ENCODE assay signal across 8 cellular contexts in the genomic region with DNA sequence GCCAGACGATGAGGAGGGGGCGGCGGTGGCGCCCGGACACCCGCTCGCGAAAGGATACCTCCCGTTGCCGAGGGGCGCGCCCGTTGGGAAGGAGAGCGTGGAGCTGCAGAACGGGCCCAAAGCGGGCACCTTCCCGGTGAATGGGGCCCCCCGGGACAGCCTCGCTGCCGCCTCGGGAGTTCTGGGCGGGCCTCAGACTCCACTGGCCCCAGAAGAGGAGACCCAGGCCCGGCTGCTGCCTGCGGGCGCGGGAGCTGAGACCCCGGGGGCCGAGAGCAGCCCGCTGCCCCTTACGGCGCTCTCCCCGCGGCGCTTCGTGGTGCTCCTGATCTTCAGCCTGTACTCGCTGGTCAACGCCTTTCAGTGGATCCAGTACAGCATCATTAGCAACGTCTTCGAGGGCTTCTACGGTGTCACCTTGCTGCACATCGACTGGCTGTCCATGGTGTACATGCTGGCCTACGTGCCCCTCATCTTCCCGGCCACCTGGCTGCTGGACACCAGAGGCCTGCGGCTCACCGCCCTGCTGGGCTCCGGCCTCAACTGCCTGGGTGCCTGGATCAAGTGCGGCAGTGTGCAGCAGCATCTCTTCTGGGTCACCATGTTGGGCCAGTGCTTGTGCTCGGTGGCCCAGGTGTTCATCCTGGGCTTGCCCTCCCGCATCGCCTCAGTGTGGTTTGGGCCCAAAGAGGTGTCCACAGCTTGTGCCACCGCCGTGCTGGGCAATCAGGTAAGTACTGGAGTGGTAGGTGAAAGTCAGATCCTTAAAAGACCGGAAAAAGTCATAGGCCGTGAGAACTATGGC. TPM values are rescaled to one million over a fixed set of nuclear protein-coding genes. Genes with fewer than 3 reads are reported as not detected.
DNase-seq lines count a peak whose midpoint lies in the region; ATAC-seq and TF ChIP-seq lines count a peak whose summit lies in the region.

No MANE protein-coding gene starts in this region.

- peak overlapping the region; percentile 33 for H3K27ac ChIP-seq in ACC112 (ENCODE audit: low read depth, low read length)
- H3K27ac ChIP-seq in neutrophil: peak overlapping the region; percentile 89

- H3K9me3 Mint-ChIP-seq in activated T-helper 17 cell treated with anti-CD3 and anti-CD28 coated beads, Interleukin-2, amount 50 U/mL, for 72 hours: no peaks in the 10 kb centered on the region

- ATAC-seq in HG02840 (IDR thresholded peaks at IDR 0.05; ENCODE audit: low FRiP score, unreplicated experiment): peak; percentile 23
- ATAC-seq in activated T-helper 17 cell treated with anti-CD3 and anti-CD28 coated beads, Interleukin-2, amount 50 U/mL, for 72 hours (replicated peaks): peak; percentile 27

- H2AFZ ChIP-seq in ACC112 (ENCODE audit: low read length, unreplicated experiment): peak overlapping the region; percentile 80

- peaks cover 25% of the 10 kb centered on the region for H3K36me3 Mint-ChIP-seq in activated T-helper 17 cell treated with anti-CD3 and anti-CD28 coated beads, Interleukin-2, amount 50 U/mL, for 72 hours (ENCODE audit: low read depth)

- H3K9me3 ChIP-seq in neutrophil: no peaks in the 10 kb centered on the region

- DNase-seq in NCI-H510A treated with DMSO at 0.1 percent for 48 hours (lab: John Stamatoyannopoulos, UW): peak; percentile 41
- peak; percentile 37 for DNase-seq in globus pallidus (ENCODE audit: low spot score)
- DNase-seq in NCI-H1048 (lab: John Stamatoyannopoulos, UW): no peak

- peak overlapping the region; percentile 94 for H3K27ac Mint-ChIP-seq in activated T-helper 17 cell treated with anti-CD3 and anti-CD28 coated beads, Interleukin-2, amount 50 U/mL, for 72 hours

- no peak for TF ChIP-seq CTCF in GM12875 (IDR thresholded peaks at IDR 0.05; ENCODE audit: borderline replicate concordance, insufficient read depth, low read depth, low read length)
- TF ChIP-seq CTCF in neutrophil (IDR thresholded peaks at IDR 0.05): no peak

- H3K4me1 Mint-ChIP-seq in activated T-helper 17 cell treated with anti-CD3 and anti-CD28 coated beads, Interleukin-2, amount 50 U/mL, for 72 hours: peaks cover 11% of the 10 kb centered on the region

- H3K4me3 Mint-ChIP-seq in activated T-helper 17 cell treated with anti-CD3 and anti-CD28 coated beads, Interleukin-2, amount 50 U/mL, for 72 hours: no peak overlapping the region

- H3K36me3 ChIP-seq in ACC112 (ENCODE audit: insufficient read depth, low read length) (peaks cover 5% of the 10 kb centered on the region), neutrophil (no peaks in the 10 kb centered on the region)

- no peaks in the 10 kb centered on the region for H3K27me3 Mint-ChIP-seq in activated T-helper 17 cell treated with anti-CD3 and anti-CD28 coated beads, Interleukin-2, amount 50 U/mL, for 72 hours

- H3K4me3 ChIP-seq in ACC112 (ENCODE audit: low read depth, low read length) (peak overlapping the region; percentile 87), GM12875 (ENCODE audit: low read depth, low read length) (peak overlapping the region; percentile 94), neutrophil (ENCODE audit: low read depth in 1 of 2, low read length in 1 of 2) (peak overlapping the region; percentile 90 to 93)

- peaks cover 49% of the 10 kb centered on the region for H3K79me2 ChIP-seq in ACC112 (ENCODE audit: control insufficient read depth, insufficient read depth, low read length, unreplicated experiment)

- H3K27me3 ChIP-seq in ACC112 (ENCODE audit: insufficient read depth, low read length): no peaks in the 10 kb centered on the region
- no peaks in the 10 kb centered on the region for H3K27me3 ChIP-seq in neutrophil

- H3K4me1 ChIP-seq in ACC112 (ENCODE audit: control insufficient read depth, insufficient read depth, low read length, unreplicated experiment): peaks cover 15% of the 10 kb centered on the region
- peaks cover 53 to 68% of the 10 kb centered on the region in 2 experiments for H3K4me1 ChIP-seq in neutrophil (ENCODE audit: control insufficient read depth in 1 of 2, insufficient read depth in 1 of 2, low read depth in 1 of 2, low read length in 1 of 2)

RNA-seq across cellular contexts. Expression of gene FLVCR1, which starts 0.6 kb away (rescaled TPM):
- 10 to 100 TPM in 1 of 2 donors, 1 to 10 TPM in 1; 9.7 to 22.9 TPM for total RNA-seq in activated T-helper 17 cell treated with anti-CD3 and anti-CD28 coated beads, Interleukin-2, amount 50 U/mL, for 72 hours

RNA-seq across cellular contexts. Expression of gene SPATA45, which starts 11.2 kb away (rescaled TPM):
- not detected for total RNA-seq in activated T-helper 17 cell treated with anti-CD3 and anti-CD28 coated beads, Interleukin-2, amount 50 U/mL, for 72 hours
